ENCODE assay signal across 2 cellular contexts in the genomic region with DNA sequence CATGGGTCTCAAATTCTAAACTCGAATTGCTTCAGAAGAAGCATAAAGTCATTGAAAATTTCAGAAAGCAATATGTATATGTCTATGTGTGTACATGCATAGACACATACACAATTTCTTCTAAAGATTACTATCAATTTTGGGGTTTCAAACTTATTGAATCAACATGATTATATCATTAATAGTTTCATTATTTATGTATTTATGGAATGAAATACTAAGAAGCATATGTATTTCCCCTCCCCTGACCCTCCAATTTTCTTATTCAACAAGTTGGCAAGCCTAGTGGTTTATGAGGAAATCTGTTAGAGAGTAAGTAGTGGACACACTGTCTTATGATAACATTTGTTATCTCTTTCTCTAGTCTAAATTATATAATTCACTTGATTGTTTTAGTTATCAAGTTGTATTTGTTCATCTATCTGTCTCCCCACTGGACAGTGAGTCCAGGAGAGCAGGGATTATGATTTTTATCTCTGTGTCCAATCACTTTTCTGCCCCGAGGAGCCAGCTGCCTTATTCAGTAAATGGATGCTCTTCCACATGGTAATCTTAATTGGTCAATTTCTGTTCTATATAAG. TPM values are rescaled to one million over a fixed set of nuclear protein-coding genes. Genes with fewer than 3 reads are reported as not detected.
"Had no signal": no experiment of that assay in that cellular context is flagged by ENCODE, and none has a peak within 500 bp of the region (broad histone marks: within the 10 kb centered on the region; RNA-seq: fewer than 3 reads in every experiment).

No MANE protein-coding gene starts in this region.

RNA-seq across cellular contexts. Expression of a gene that starts 17.3 kb away (rescaled TPM):
- polyA plus RNA-seq: GM23248, GM23338 had no signal
